ENCODE assay signal across 8 cellular contexts in the genomic region with DNA sequence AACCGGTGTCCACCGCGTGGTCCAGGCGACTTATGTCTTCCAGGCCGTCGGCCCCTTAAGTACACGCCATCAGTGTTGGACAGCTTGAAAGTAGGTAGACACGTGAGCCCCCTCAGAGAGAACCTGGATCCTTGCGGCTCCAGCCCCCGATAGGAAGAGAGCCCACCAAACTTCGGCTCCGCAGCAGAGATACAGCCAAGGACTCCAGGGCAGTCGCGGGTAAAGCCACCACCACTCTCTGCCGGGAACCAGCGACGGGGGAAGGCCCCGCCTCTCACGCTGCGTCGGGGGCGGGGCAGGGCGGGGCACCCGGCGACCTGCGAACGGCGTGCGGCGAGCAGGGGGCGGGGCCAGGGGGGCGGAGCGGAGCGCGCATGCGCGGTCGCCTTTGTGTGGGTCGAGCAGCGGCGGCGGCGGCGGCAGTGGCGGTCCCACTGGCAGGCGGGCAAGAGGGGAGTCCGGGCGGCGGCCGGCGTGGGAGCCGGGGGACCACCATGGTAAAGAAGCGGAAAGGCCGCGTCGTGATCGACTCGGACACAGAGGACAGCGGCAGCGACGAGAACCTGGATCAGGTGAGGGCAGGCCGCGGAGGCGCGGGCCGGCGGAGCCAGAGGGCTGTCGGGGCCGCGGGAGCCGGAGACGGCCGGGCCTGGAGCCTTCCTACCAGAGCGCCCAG. TPM values are rescaled to one million over a fixed set of nuclear protein-coding genes. Genes with fewer than 3 reads are reported as not detected.
DNase-seq lines count a peak whose midpoint lies in the region; ATAC-seq, FAIRE-seq and TF ChIP-seq lines count a peak whose summit lies in the region.

A gene (plus strand): TSS at position 354 of the 676 bp plus-strand sequence. CDS start 21 bp downstream, at position 375.

- no peaks in the 10 kb centered on the region for H3K27me3 Mint-ChIP-seq in Caco-2 (ENCODE audit: insufficient read depth, unreplicated experiment)

- peak within 1 kb of the TSS; percentile 94 for H3K27ac Mint-ChIP-seq in Caco-2 (ENCODE audit: unreplicated experiment)

- ATAC-seq in GM21390 (IDR thresholded peaks at IDR 0.05; ENCODE audit: unreplicated experiment): peak; percentile 81

- peak within 1 kb of the TSS; percentile 94 for H3K4me3 ChIP-seq in Caco-2 (ENCODE audit: low read depth, low read length)
- peak within 1 kb of the TSS; percentile 95 for H3K4me3 ChIP-seq in HUES6 (ENCODE audit: low read depth, low read length)
- peak within 1 kb of the TSS; percentile 79 for H3K4me3 ChIP-seq in OCI-LY7 (ENCODE audit: low read depth, low read length, poor library complexity, severe bottlenecking)
- H3K4me3 ChIP-seq in endothelial cell of umbilical vein (replicated peaks in 1 of 3; ENCODE audit: insufficient read depth in 1 of 3, low read depth in 1 of 3, low read length in 3 of 3): peak within 1 kb of the TSS; percentile 82 to 98 (median 92)

- BruUV-seq in Caco-2 (replicated peaks; lab: Mats Ljungman, UMichigan) (no TSS peak), OCI-LY7 (replicated peaks; lab: Mats Ljungman, UMichigan) (no TSS peak), endothelial cell of umbilical vein (replicated peaks; lab: Mats Ljungman, UMichigan) (no TSS peak)

- CTCF ChIA-PET in Caco-2 (lab: Charles Lee) (no interaction called here), OCI-LY7 (lab: Charles Lee; ENCODE audit: unreplicated experiment) (interaction anchor here (0.6 kb wide), 1 partner anchor 9 kb away, joined by 3 read pairs; no protein-coding TSS in a partner anchor), endothelial cell of umbilical vein (lab: Charles Lee) (interaction anchor here (1.1 kb wide), 1 partner anchor 49 kb away, joined by 3 read pairs; no protein-coding TSS in a partner anchor)

- no peaks in the 10 kb centered on the region for H3K9me1 ChIP-seq in endothelial cell of umbilical vein (replicated peaks; ENCODE audit: control insufficient read depth, extremely low read depth, insufficient read depth, low read length)

- no peaks in the 10 kb centered on the region for H3K9me3 ChIP-seq in Caco-2
- no peaks in the 10 kb centered on the region for H3K9me3 ChIP-seq in HUES6 (ENCODE audit: control insufficient read depth, insufficient read depth, low read depth, low read length)
- no peaks in the 10 kb centered on the region for H3K9me3 ChIP-seq in OCI-LY7 (ENCODE audit: low read length)
- H3K9me3 ChIP-seq in endothelial cell of umbilical vein (replicated peaks; ENCODE audit: control insufficient read depth, insufficient read depth, low read length): no peaks in the 10 kb centered on the region

- peaks cover 17% of the 10 kb centered on the region for H3K36me3 Mint-ChIP-seq in Caco-2 (ENCODE audit: insufficient read depth, unreplicated experiment)

- H3K9me2 ChIP-seq in OCI-LY7 (ENCODE audit: insufficient read depth, low read length): no peaks in the 10 kb centered on the region

- DNase-seq in Caco-2 (peak; percentile 91 to 97), OCI-LY7 (ENCODE audit: low spot score) (peak; percentile 92), activated T-cell treated with anti-CD3 and anti-CD28 coated beads for 1 hour (ENCODE audit: low read depth) (peak; percentile 97), endothelial cell of umbilical vein (ENCODE audit: low read depth, low spot score) (peak; percentile 94), middle frontal gyrus (ENCODE audit: extremely low spot score, low spot score) (peak; percentile 85)
- peak; percentile 96 to 97 for DNase-seq in stimulated activated CD8-positive, alpha-beta memory T cell treated with anti-CD3 and anti-CD28 coated beads, Interleukin-2, amount 100 ng/mL, for 1 hour (ENCODE audit: low read depth in 2 of 2)

- no peaks in the 10 kb centered on the region for H3K4me1 Mint-ChIP-seq in Caco-2 (ENCODE audit: low read depth, unreplicated experiment)

- no peak for TF ChIP-seq CTCF in Caco-2 (IDR thresholded peaks at IDR 0.05; ENCODE audit: insufficient read depth in 1 of 2, low read depth in 1 of 2, low read length in 1 of 2, severe bottlenecking in 1 of 2, unreplicated experiment in 1 of 2)
- no peak for TF ChIP-seq CTCF in OCI-LY7 (conservative IDR thresholded peaks at IDR 0.05; ENCODE audit: low read length)
- no peak for TF ChIP-seq CTCF in endothelial cell of umbilical vein (IDR thresholded peaks at IDR 0.05; ENCODE audit: extremely low read depth in 1 of 2, insufficient read depth in 1 of 2, low read depth in 1 of 2, low read length in 2 of 2)

- intact Hi-C loops in Caco-2 (cut with micrococcal nuclease; ENCODE audit: unreplicated experiment) (no loop called here), OCI-LY7 (cut with micrococcal nuclease; ENCODE audit: unreplicated experiment) (loop anchor here (1.0 kb wide), 1 partner anchor 15 kb away; a partner anchor contains a TSS), endothelial cell of umbilical vein (cut with micrococcal nuclease) (no loop called here)

- H3K36me3 ChIP-seq in Caco-2 (ENCODE audit: control insufficient read depth, insufficient read depth, low read length) (no peaks in the 10 kb centered on the region), HUES6 (ENCODE audit: control insufficient read depth, insufficient read depth, low read length) (no peaks in the 10 kb centered on the region), OCI-LY7 (ENCODE audit: insufficient read depth, low read length) (no peaks in the 10 kb centered on the region), endothelial cell of umbilical vein (ENCODE audit: control insufficient read depth in 2 of 2, extremely low read depth in 1 of 2, insufficient read depth in 2 of 2, low read length in 2 of 2) (no peaks in the 10 kb centered on the region)

- TF ChIP-seq POLR2A in endothelial cell of umbilical vein (IDR thresholded peaks at IDR 0.05; ENCODE audit: low read depth, low read length): peak; percentile 83

- H3K79me2 ChIP-seq in OCI-LY7 (ENCODE audit: insufficient read depth, low read depth, low read length) (peaks cover 61% of the 10 kb centered on the region), endothelial cell of umbilical vein (ENCODE audit: control insufficient read depth, insufficient read depth, low read length) (peaks cover 53% of the 10 kb centered on the region)

- FAIRE-seq in endothelial cell of umbilical vein (lab: Jason Lieb, UNC): peak; percentile 77

- H3K27me3 ChIP-seq in Caco-2 (replicated peaks; ENCODE audit: control insufficient read depth, insufficient read depth, low read length) (no peaks in the 10 kb centered on the region), HUES6 (ENCODE audit: control insufficient read depth, insufficient read depth, low read length) (no peaks in the 10 kb centered on the region), endothelial cell of umbilical vein (ENCODE audit: control insufficient read depth in 2 of 2, insufficient read depth in 2 of 2, low read length in 2 of 2) (no peaks in the 10 kb centered on the region)

- H3K4me3 Mint-ChIP-seq in Caco-2 (ENCODE audit: unreplicated experiment): peak within 1 kb of the TSS; percentile 95

- peaks cover 12% of the 10 kb centered on the region for H4K20me1 ChIP-seq in OCI-LY7 (ENCODE audit: insufficient read depth, low read length)
- H4K20me1 ChIP-seq in endothelial cell of umbilical vein (replicated peaks; ENCODE audit: control insufficient read depth, extremely low read depth, insufficient read depth, low read length): peaks cover 9% of the 10 kb centered on the region

- H3K9ac ChIP-seq in HUES6 (ENCODE audit: low read length): peak within 1 kb of the TSS; percentile 90
- H3K9ac ChIP-seq in endothelial cell of umbilical vein (replicated peaks; ENCODE audit: extremely low read depth, insufficient read depth, low read length): peak within 1 kb of the TSS; percentile 94

- POLR2A ChIA-PET in Caco-2 (lab: Charles Lee): no interaction called here
- POLR2A ChIA-PET in OCI-LY7 (lab: Charles Lee): interaction anchor here (0.6 to 1.4 kb wide), 2 partner anchors 11 to 15 kb away, joined by 3 to 4 read pairs; no protein-coding TSS in a partner anchor
- POLR2A ChIA-PET in endothelial cell of umbilical vein (lab: Charles Lee): interaction anchor here (0.6 kb wide), 1 partner anchor 127 kb away, joined by 3 read pairs; no protein-coding TSS in a partner anchor

- H3K27ac ChIP-seq in HUES6 (ENCODE audit: low read depth, low read length) (peak within 1 kb of the TSS; percentile 74), OCI-LY7 (ENCODE audit: low read depth, low read length, poor library complexity, severe bottlenecking) (peak within 1 kb of the TSS; percentile 22), endothelial cell of umbilical vein (ENCODE audit: insufficient read depth, low read depth, low read length) (peak within 1 kb of the TSS; percentile 60)

- no peaks in the 10 kb centered on the region for H3K9me3 Mint-ChIP-seq in Caco-2 (ENCODE audit: unreplicated experiment)

- dilution Hi-C loops in endothelial cell of umbilical vein (cut with MboI; ENCODE audit: extremely low pct_ligation_motif_present, low sequenced_read_pairs): no loop called here

- peak within 1 kb of the TSS; percentile 80 for H2AFZ ChIP-seq in OCI-LY7 (ENCODE audit: low read length)
- peak within 1 kb of the TSS; percentile 96 for H2AFZ ChIP-seq in endothelial cell of umbilical vein (ENCODE audit: low read depth, low read length)

- H3K4me2 ChIP-seq in OCI-LY7 (ENCODE audit: low read length) (peak within 1 kb of the TSS; percentile 91), endothelial cell of umbilical vein (ENCODE audit: insufficient read depth, low read length) (peak within 1 kb of the TSS; percentile 98)

- H3K4me1 ChIP-seq in Caco-2 (no peaks in the 10 kb centered on the region), HUES6 (ENCODE audit: control insufficient read depth, insufficient read depth, low read length) (no peaks in the 10 kb centered on the region), OCI-LY7 (ENCODE audit: insufficient read depth, low read length, poor library complexity, severe bottlenecking) (peaks cover 30% of the 10 kb centered on the region), endothelial cell of umbilical vein (ENCODE audit: control insufficient read depth, extremely low read depth, insufficient read depth, low read length) (peaks cover 15% of the 10 kb centered on the region)

TF ChIP-seq in endothelial cell of umbilical vein, 7 proteins besides CTCF, POLR2A, EP300 and RAD21 (continues in another document):
- TF ChIP-seq EZH2 (IDR thresholded peaks at IDR 0.05; ENCODE audit: borderline replicate concordance, low read depth, low read length, severe bottlenecking) (no peak), MYC (IDR thresholded peaks at IDR 0.05; ENCODE audit: low read depth, low read length) (no peak), GATA2 (IDR thresholded peaks at IDR 0.05; ENCODE audit: insufficient read depth, insufficient read length, low read depth, low read length) (no peak)

RNA-seq across cellular contexts. Expression of the gene that starts here (rescaled TPM):
- total RNA-seq in Caco-2 (2022) (40.8 TPM in 2 replicates), OCI-LY7 (2022) (46.9 and 59.9 TPM in 2 replicates), endothelial cell of umbilical vein (36.8 and 40.6 TPM in 2 replicates)
- 28.6 and 35.9 TPM in 2 replicates for total RNA-seq in OCI-LY7 (2014; rRNA removed; shearing (Covaris generic))
- 15.8 and 19.2 TPM in 2 replicates for polyA plus RNA-seq in endothelial cell of umbilical vein
- polyA plus RNA-seq in endothelial cell of umbilical vein (2011; cell fraction: cytosol; rRNA removed): 23.8 and 24.7 TPM in 2 replicates
- polyA plus RNA-seq in endothelial cell of umbilical vein (2011; cell fraction: nucleus; rRNA removed): 24.1 and 35.5 TPM in 2 replicates
- polyA plus RNA-seq in endothelial cell of umbilical vein (2012): 24.6 and 30.6 TPM in 2 replicates
- 21.7 and 23.4 TPM in 2 replicates for polyA minus RNA-seq in endothelial cell of umbilical vein
- 24.4 TPM for polyA minus RNA-seq in endothelial cell of umbilical vein (2011; cell fraction: cytosol; rRNA and poly(A)+ RNA removed)
- 8.9 and 12.5 TPM in 2 replicates for polyA minus RNA-seq in endothelial cell of umbilical vein (2011; cell fraction: nucleus; rRNA and poly(A)+ RNA removed)

Comparison
In these comparisons a context has a peak if more than half of its experiments do, and no peak if none do; other contexts are left out.
1. Peak in every context shown above with its lines: DNase-seq, ATAC-seq, H3K4me3 ChIP-seq and H3K27ac ChIP-seq.
2. H3K27ac ChIP-seq: peak in every context shown above with its lines; median percentile 74 in HUES6; 60 in endothelial cell of umbilical vein; 22 in OCI-LY7.